ENCODE assay signal across 18 cellular contexts in the genomic region with DNA sequence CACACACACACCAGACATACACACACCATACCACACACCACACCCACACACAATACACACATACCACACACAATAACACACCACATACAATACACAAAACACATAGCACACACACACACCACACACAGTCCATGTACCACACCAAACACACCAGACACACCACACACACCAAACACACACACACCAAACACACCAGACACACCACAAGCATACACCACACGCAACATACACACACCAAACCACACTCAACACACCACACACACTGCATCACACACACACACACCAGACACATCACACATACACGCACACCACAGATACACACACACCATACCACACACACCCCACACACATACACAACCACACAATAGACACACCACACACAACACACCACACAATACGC. TPM values are rescaled to one million over a fixed set of nuclear protein-coding genes. Genes with fewer than 3 reads are reported as not detected.
DNase-seq lines count a peak whose midpoint lies in the region; ATAC-seq, FAIRE-seq and TF ChIP-seq lines count a peak whose summit lies in the region.
"Had no signal": no experiment of that assay in that cellular context is flagged by ENCODE, and none has a peak within 500 bp of the region (broad histone marks: within the 10 kb centered on the region; RNA-seq: fewer than 3 reads in every experiment).

No MANE protein-coding gene starts in this region.

- no peaks in the 10 kb centered on the region for H3K9me3 ChIP-seq in HEK293 (ENCODE audit: control insufficient read depth, insufficient read depth, low read depth, low read length)
- no peaks in the 10 kb centered on the region for H3K9me3 ChIP-seq in K562 (replicated peaks; ENCODE audit: control insufficient read depth, insufficient read depth, low read depth, low read length)
- H3K9me3 ChIP-seq in neuronal stem cell (replicated peaks in 1 of 2; ENCODE audit: control insufficient read depth in 2 of 2, insufficient read depth in 1 of 2, low read depth in 1 of 2, low read length in 2 of 2), result peaks cover 0 to 7% of the 10 kb centered on the region in 2 donors

- FAIRE-seq in GM12892 (lab: Jason Lieb, UNC), result peak; percentile 95
- peak; percentile 55 for FAIRE-seq in K562 (lab: Jason Lieb, UNC)

- no peak overlapping the region for H3K4me3 ChIP-seq in HEK293 (ENCODE audit: low read depth, low read length)
- H3K4me3 ChIP-seq in K562, result no peak overlapping the region
- peak overlapping the region in 1 of 2 donors; percentile 58 for H3K4me3 ChIP-seq in neuronal stem cell (ENCODE audit: low read length in 2 of 2)
- H3K4me3 ChIP-seq: GM23338, PC-9 had no signal

- no peak overlapping the region for H2BK120ac ChIP-seq in neuronal stem cell (ENCODE audit: low read depth, low read length)

- no peaks in the 10 kb centered on the region for H3K79me2 ChIP-seq in K562 (ENCODE audit: control insufficient read depth, insufficient read depth, low read length)

- H3K79me1 ChIP-seq in neuronal stem cell (ENCODE audit: low read depth, low read length), result peaks cover 3% of the 10 kb centered on the region

- DNase-seq in GM12892 (ENCODE audit: insufficient read length) (no peak), K562 (ENCODE audit: extremely low read depth in 1 of 4, low spot score in 3 of 4) (no peak), neuronal stem cell (ENCODE audit: low spot score) (no peak), AG08395 (ENCODE audit: low spot score) (no peak), NCI-H82 (lab: John Stamatoyannopoulos, UW) (no peak)
- DNase-seq: DMS79 treated with DMSO at 0.1 percent for 48 hours, MV-4-11, NCI-H1417, NCI-H187, NCI-H226, NCI-H524, PC-9 had no signal

- H3K4me2 ChIP-seq in K562 (ENCODE audit: insufficient read depth, low read length) (no peak overlapping the region), neuronal stem cell (ENCODE audit: insufficient read depth, low read length, poor library complexity, severe bottlenecking) (no peak overlapping the region)
- H3K4me2 ChIP-seq: GM23338, KMS-11, PC-9 had no signal

- H3K4me1 ChIP-seq in HEK293 (ENCODE audit: control insufficient read depth, insufficient read depth, low read length) (no peaks in the 10 kb centered on the region), K562 (replicated peaks in 1 of 2; ENCODE audit: control insufficient read depth in 2 of 2, insufficient read depth in 2 of 2, low read length in 2 of 2) (no peaks in the 10 kb centered on the region), neuronal stem cell (ENCODE audit: control insufficient read depth in 2 of 2, insufficient read depth in 1 of 2, low read depth in 1 of 2, low read length in 2 of 2) (peaks cover 0 to 4% of the 10 kb centered on the region in 2 donors)

- peak overlapping the region; percentile 94 for H3K23ac ChIP-seq in neuronal stem cell (ENCODE audit: low read depth, low read length, poor library complexity)

- H2BK12ac ChIP-seq in neuronal stem cell (ENCODE audit: low read length), result peak overlapping the region; percentile 76

- CTCF ChIA-PET in HEK293 (lab: Yijun Ruan, JAX), result no interaction called here
- CTCF ChIA-PET in K562 (lab: Yijun Ruan, JAX; ENCODE audit: low intra/inter-chr PET ratio), result no interaction called here

- peak overlapping the region; percentile 33 for H3K18ac ChIP-seq in neuronal stem cell (ENCODE audit: low read length)

- H3K4ac ChIP-seq in neuronal stem cell (ENCODE audit: low read length), result peak overlapping the region; percentile 67

- H4K20me1 ChIP-seq in K562 (replicated peaks; ENCODE audit: control insufficient read depth, insufficient read depth, low read length), result no peaks in the 10 kb centered on the region

- TF ChIP-seq RAD21 in K562 (CRISPR knock-in tag; conservative IDR thresholded peaks at IDR 0.05 in 1 of 2, IDR thresholded peaks at IDR 0.05 in 1 of 2), result no peak

- H2AK5ac ChIP-seq in neuronal stem cell (ENCODE audit: low read depth, low read length), result no peak overlapping the region

- H2BK15ac ChIP-seq in neuronal stem cell (ENCODE audit: low read length), result no peak overlapping the region

- in situ Hi-C loops in K562 (cut with MboI), result no loop called here

- intact Hi-C loops in K562 (cut with micrococcal nuclease), result no loop called here

- H2AFZ ChIP-seq in K562 (ENCODE audit: low read depth, low read length) (no peak overlapping the region), neuronal stem cell (ENCODE audit: low read length) (no peak overlapping the region)
- H2AFZ ChIP-seq: GM23338, PC-9 had no signal

- H3K27ac ChIP-seq in HEK293 (ENCODE audit: extremely low read depth, low read depth, low read length) (no peak overlapping the region), K562 (ENCODE audit: extremely low read depth, low read depth, low read length) (no peak overlapping the region), neuronal stem cell (replicated peaks; ENCODE audit: low read length) (no peak overlapping the region)
- H3K27ac ChIP-seq: KMS-11, PC-9 had no signal

- TF ChIP-seq CTCF in HEK293 (tag by site-specific recombination; IDR thresholded peaks at IDR 0.05), result no peak
- no peak for TF ChIP-seq CTCF in K562 (IDR thresholded peaks at IDR 0.05 in 2 of 3, conservative IDR thresholded peaks at IDR 0.05 in 1 of 3; ENCODE audit: insufficient read depth in 2 of 3, low read depth in 1 of 3, low read length in 3 of 3)

- TF ChIP-seq POLR2A in GM12892 (IDR thresholded peaks at IDR 0.05; ENCODE audit: low read depth, low read length) (no peak), K562 (conservative IDR thresholded peaks at IDR 0.05) (no peak)

- TF ChIP-seq EP300 in K562 (IDR thresholded peaks at IDR 0.05; ENCODE audit: low read length), result no peak

- peak overlapping the region; percentile 87 for H3K14ac ChIP-seq in neuronal stem cell (ENCODE audit: low read length)

- H2BK5ac ChIP-seq in neuronal stem cell (ENCODE audit: low read length), result no peak overlapping the region

- H3K27me3 ChIP-seq in K562 (ENCODE audit: control insufficient read depth in 2 of 2, insufficient read depth in 2 of 2, low read length in 2 of 2) (peaks cover 0 to 12% of the 10 kb centered on the region in 2 experiments; a peak in 2 of 5 replicates), neuronal stem cell (ENCODE audit: control insufficient read depth in 3 of 3, insufficient read depth in 3 of 3, low read depth in 1 of 3, low read length in 3 of 3) (peaks cover 0 to 4% (median 0%) of the 10 kb centered on the region in 3 experiments)

- no peaks in the 10 kb centered on the region for H3K9me1 ChIP-seq in K562 (ENCODE audit: control insufficient read depth, insufficient read depth, low read length)

- H4K91ac ChIP-seq in neuronal stem cell (ENCODE audit: low read depth, low read length, poor library complexity), result peak overlapping the region; percentile 18

- 15% methylated on average over 3 of the region's 3 CpGs for WGBS in K562 (ENCODE audit: insufficient coverage, low coverage, missing lambda C conversion rate)
- WGBS in neuronal stem cell (ENCODE audit: extremely low coverage in 2 of 2, insufficient read length in 2 of 2, insufficient replicate concordance in 1 of 2), 2 donors, result 100% methylated on average over 3 of the region's 3 CpGs; no CpG with 5 or more reads in 1 of the 2 donors

- POLR2A ChIA-PET in HEK293 (lab: Yijun Ruan, JAX) (no interaction called here), K562 (lab: Yijun Ruan, JAX) (no interaction called here)

- H3K36me3 ChIP-seq in HEK293 (ENCODE audit: control insufficient read depth in 2 of 2, insufficient read depth in 1 of 2, low read length in 2 of 2) (peaks cover 0 to 5% of the 10 kb centered on the region in 2 experiments; a peak in 1 of 3 replicates), K562 (ENCODE audit: control insufficient read depth, insufficient read depth, low read length) (no peaks in the 10 kb centered on the region), neuronal stem cell (replicated peaks in 1 of 2; ENCODE audit: control insufficient read depth in 2 of 2, insufficient read depth in 2 of 2, low read length in 2 of 2) (peaks cover 0 to 5% of the 10 kb centered on the region in 2 donors)

- H3K9ac ChIP-seq in K562 (ENCODE audit: insufficient read depth in 1 of 2, low read depth in 2 of 2, low read length in 2 of 2), result no peak overlapping the region
- H3K9ac ChIP-seq in neuronal stem cell (ENCODE audit: low read depth, low read length, poor library complexity), result peak overlapping the region; percentile 84
- H3K9ac ChIP-seq: KMS-11 had no signal

- ATAC-seq in K562 (no peak), GM21423 (IDR thresholded peaks at IDR 0.05; ENCODE audit: unreplicated experiment) (no peak), HG03432 (IDR thresholded peaks at IDR 0.05; ENCODE audit: unreplicated experiment) (no peak)
- ATAC-seq: GM23338 had no signal

- H4K8ac ChIP-seq in neuronal stem cell (ENCODE audit: low read depth, low read length), result peak overlapping the region; percentile 17

- no TSS peak for BruUV-seq in K562 (replicated peaks; lab: Mats Ljungman, UMichigan)

RNA-seq across cellular contexts. Expression of a gene that starts 54.8 kb away (rescaled TPM):
- polyA plus RNA-seq in GM12892 (2012; ENCODE audit: missing spikeins), result 3.8 TPM
- total RNA-seq in K562 (2011; cell fraction: chromatin; rRNA removed; ENCODE audit: low replicate concordance), result 0.07 TPM in 1 of 2 replicates, not detected in the other
- total RNA-seq in K562 (2011; cell fraction: nucleolus; rRNA removed), result not detected in 2 replicates
- not detected in 2 replicates for total RNA-seq in K562 (2011; cell fraction: nucleoplasm; rRNA removed)
- total RNA-seq in K562 (2014; rRNA removed) (not detected in 2 replicates), K562 (2014; rRNA removed; fragmentation: Illumina TruSeq; extraction: Trizol) (not detected in 2 replicates), K562 (2015; rRNA removed; fragmentation: Illumina TruSeq; extraction: Trizol) (not detected in 2 replicates), K562 (2021) (0.04 and 0.09 TPM in 2 replicates)
- polyA plus RNA-seq in K562 (2011; rRNA removed) (not detected in 2 replicates), K562 (2014; fragmentation: Illumina TruSeq; extraction: Trizol) (not detected in 2 replicates), K562 (2014; fragmentation: Nextera tagmentation; extraction: Ambion mirVana) (not detected), K562 (2014; rRNA removed) (not detected in 2 replicates)
- polyA plus RNA-seq in K562 (2011; cell fraction: cytosol; rRNA removed), result not detected in 2 replicates
- 0.40 TPM in 1 of 2 replicates, not detected in the other for polyA plus RNA-seq in K562 (2011; cell fraction: nucleus; rRNA removed)
- 0.07 TPM in 1 of 2 replicates, not detected in the other for polyA plus RNA-seq in K562 (2012)
- polyA minus RNA-seq in K562 (2011; rRNA and poly(A)+ RNA removed), result not detected in 2 replicates
- polyA minus RNA-seq in K562 (2011; cell fraction: cytosol; rRNA and poly(A)+ RNA removed), result not detected in 2 replicates
- polyA minus RNA-seq in K562 (2011; cell fraction: nucleus; rRNA and poly(A)+ RNA removed), result 0.13 TPM in 1 of 2 replicates, not detected in the other
- 3.9 TPM for polyA plus RNA-seq in neuronal stem cell (2013, experiment 1 of 2)
- polyA plus RNA-seq in neuronal stem cell (2013, experiment 2 of 2), result 3.8 TPM
- total RNA-seq: PC-9 had no signal
- polyA plus RNA-seq: CD14-positive monocyte had no signal

RNA-seq across cellular contexts. Expression of a gene that starts 56.7 kb away (rescaled TPM):
- polyA plus RNA-seq in GM12892 (2012; ENCODE audit: missing spikeins), result not detected
- total RNA-seq in K562 (2011; cell fraction: chromatin; rRNA removed; ENCODE audit: low replicate concordance), result not detected in 2 replicates
- not detected in 2 replicates for total RNA-seq in K562 (2011; cell fraction: nucleolus; rRNA removed)
- not detected in 2 replicates for total RNA-seq in K562 (2011; cell fraction: nucleoplasm; rRNA removed)
- total RNA-seq in K562 (2014; rRNA removed), result not detected in 2 replicates
- total RNA-seq in K562 (2014; rRNA removed; fragmentation: Illumina TruSeq; extraction: Trizol), result not detected in 2 replicates
- not detected in 2 replicates for total RNA-seq in K562 (2015; rRNA removed; fragmentation: Illumina TruSeq; extraction: Trizol)
- not detected in 2 replicates for total RNA-seq in K562 (2021)
- not detected in 2 replicates for polyA plus RNA-seq in K562 (2011; rRNA removed)
- not detected in 2 replicates for polyA plus RNA-seq in K562 (2011; cell fraction: cytosol; rRNA removed)
- polyA plus RNA-seq in K562 (2011; cell fraction: nucleus; rRNA removed), result not detected in 2 replicates
- not detected in 2 replicates for polyA plus RNA-seq in K562 (2012)
- not detected in 2 replicates for polyA plus RNA-seq in K562 (2014; fragmentation: Illumina TruSeq; extraction: Trizol)
- polyA plus RNA-seq in K562 (2014; fragmentation: Nextera tagmentation; extraction: Ambion mirVana), result not detected
- polyA plus RNA-seq in K562 (2014; rRNA removed), result not detected in 2 replicates
- polyA minus RNA-seq in K562 (2011; rRNA and poly(A)+ RNA removed), result not detected in 2 replicates
- polyA minus RNA-seq in K562 (2011; cell fraction: cytosol; rRNA and poly(A)+ RNA removed), result not detected in 2 replicates
- polyA minus RNA-seq in K562 (2011; cell fraction: nucleus; rRNA and poly(A)+ RNA removed), result not detected in 2 replicates
- not detected for polyA plus RNA-seq in neuronal stem cell (2013, experiment 1 of 2)
- polyA plus RNA-seq in neuronal stem cell (2013, experiment 2 of 2), result not detected
- total RNA-seq: GM23338, PC-9 had no signal
- polyA plus RNA-seq: CD14-positive monocyte, GM23338 had no signal
